Comparison of ENCODE assay signal across 26 cellular contexts in genomic region chr11:81359476-81359875, GRCh38.
DNase-seq lines count a peak whose midpoint lies in the region; ATAC-seq and TF ChIP-seq lines count a peak whose summit lies in the region.
"Had no signal": no experiment of that assay in that cellular context is flagged by ENCODE, and none has a peak within 500 bp of the region (broad histone marks: within the 10 kb centered on the region; RNA-seq: fewer than 3 reads in every experiment).

No MANE protein-coding gene starts in this region.

- ATAC-seq in foreskin keratinocyte: no peak
- ATAC-seq: CD8-positive, alpha-beta T cell; HCT116 had no signal

- no peak overlapping the region for H3K27ac ChIP-seq in A673 (ENCODE audit: low read depth, low read length, poor library complexity, severe bottlenecking)
- no peak overlapping the region for H3K27ac ChIP-seq in foreskin keratinocyte
- H3K27ac ChIP-seq: SJSA1 had no signal

- H3K36me3 ChIP-seq in A673 (ENCODE audit: insufficient read depth, low read length, poor library complexity, severe bottlenecking): no peaks in the 10 kb centered on the region
- H3K36me3 ChIP-seq: SJSA1 had no signal

- no peaks in the 10 kb centered on the region for H3K9me3 ChIP-seq in A673 (ENCODE audit: low read depth, low read length, poor library complexity, severe bottlenecking)
- H3K9me3 ChIP-seq: Caco-2, SJSA1 had no signal

- no peak overlapping the region for H3K4me3 ChIP-seq in A673 (ENCODE audit: low read depth, low read length, poor library complexity, severe bottlenecking)
- H3K4me3 ChIP-seq: SJSA1 had no signal

- CTCF ChIA-PET in A673 (lab: Charles Lee): no interaction called here

- H3K4me1 ChIP-seq in A673 (ENCODE audit: insufficient read depth, low read length, poor library complexity, severe bottlenecking) (no peaks in the 10 kb centered on the region), foreskin keratinocyte (no peaks in the 10 kb centered on the region)
- H3K4me1 ChIP-seq: Caco-2, SJSA1 had no signal

- POLR2A ChIA-PET in A673 (lab: Charles Lee; ENCODE audit: low non-redundant PET): no interaction called here

- BruUV-seq in A673 (replicated peaks; lab: Mats Ljungman, UMichigan): no TSS peak

- intact Hi-C loops in A673 (cut with micrococcal nuclease; ENCODE audit: unreplicated experiment): no loop called here

- DNase-seq in A673 (ENCODE audit: low spot score) (peak; percentile 59), HT1080 (ENCODE audit: low read depth) (peak; percentile 70), astrocyte of the hippocampus (ENCODE audit: low read depth, low spot score) (peak; percentile 7), foreskin keratinocyte (peak; percentile 1 to 14), HT-29 (ENCODE audit: low spot score) (no peak), amygdala (lab: John Stamatoyannopoulos, UW) (no peak), NCI-H524 treated with DMSO at 0.1 percent for 48 hours (lab: John Stamatoyannopoulos, UW) (no peak), putamen (ENCODE audit: low spot score) (no peak)
- DNase-seq: C1 segment of cervical spinal cord; Caco-2; CD8-positive, alpha-beta T cell; EL; KBM-7; NCI-H1048; NCI-H1417; NCI-H187; NCI-H2081 treated with DMSO at 0.1 percent for 48 hours; NCI-H2171; NCI-H345; NCI-H510A treated with DMSO at 0.1 percent for 48 hours; NCI-H748 treated with DMSO at 0.1 percent for 48 hours; NK-92 treated with Interleukin-12 subunit alpha and Interleukin-12 subunit beta, amount 100 ng/mL, for 24 hours; Right ventricle myocardium superior; RPMI8226 had no signal

- H3K27me3 ChIP-seq in A673 (replicated peaks; ENCODE audit: insufficient read depth, low read depth, low read length, poor library complexity) (no peaks in the 10 kb centered on the region), foreskin keratinocyte (no peaks in the 10 kb centered on the region)
- H3K27me3 ChIP-seq: SJSA1 had no signal

- TF ChIP-seq CTCF in A673 (conservative IDR thresholded peaks at IDR 0.05; ENCODE audit: low read depth, low read length) (no peak), foreskin keratinocyte (conservative IDR thresholded peaks at IDR 0.05) (no peak)

Comparison
In these comparisons a context has a peak if more than half of its experiments do, and no peak if none do; other contexts are left out.
1. DNase-seq: peak in A673 (single experiment), HT1080 (single experiment), astrocyte of the hippocampus (single experiment) and foreskin keratinocyte (2 of 2); none in HT-29 (single experiment), amygdala (0 of 56), NCI-H524 treated with DMSO at 0.1 percent for 48 hours (single experiment) and putamen (single experiment).